In the genomic region with DNA sequence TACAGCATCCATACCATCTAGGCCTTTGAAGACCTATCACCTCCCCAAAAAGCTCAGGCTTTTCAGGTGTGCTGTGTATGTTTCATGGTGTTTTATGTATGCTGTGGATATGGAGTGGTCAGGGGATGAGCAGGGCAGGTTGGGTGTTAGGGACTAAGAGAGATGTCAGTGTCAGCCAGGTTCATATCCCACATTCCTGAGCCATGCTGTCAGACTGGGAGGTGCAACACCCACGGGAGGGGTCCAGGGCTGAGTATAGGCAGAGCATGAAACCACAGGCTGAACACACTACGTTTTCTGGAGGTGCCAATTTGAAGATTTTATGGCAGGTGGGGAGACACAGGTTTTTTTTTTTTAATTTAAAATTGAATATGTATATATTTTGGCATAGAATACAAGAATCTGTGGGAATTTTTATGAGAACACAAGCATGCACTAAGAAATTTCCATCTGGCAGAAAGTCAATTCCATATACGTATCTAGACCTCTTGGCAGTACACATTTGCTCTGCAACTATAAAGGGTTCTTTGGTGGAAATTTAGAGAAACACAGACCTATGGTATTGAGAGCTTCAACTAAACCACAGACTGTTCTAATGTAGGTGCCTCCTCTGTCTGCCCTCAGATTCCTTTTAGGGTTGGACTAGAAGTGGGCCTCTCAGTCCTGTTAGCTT, we compare ENCODE assay signal across 20 cellular contexts.
DNase-seq lines count a peak whose midpoint lies in the region; ATAC-seq, FAIRE-seq and TF ChIP-seq lines count a peak whose summit lies in the region.
"Had no signal": no experiment of that assay in that cellular context is flagged by ENCODE, and none has a peak within 500 bp of the region (broad histone marks: within the 10 kb centered on the region; RNA-seq: fewer than 3 reads in every experiment).

No MANE protein-coding gene starts in this region.

- no peaks in the 10 kb centered on the region for H3K9me3 ChIP-seq in H1 (ENCODE audit: insufficient read depth in 2 of 2, low read depth in 1 of 2, low read length in 1 of 2)
- no peaks in the 10 kb centered on the region for H3K9me3 ChIP-seq in mucosa of descending colon
- H3K9me3 ChIP-seq: heart right ventricle, upper lobe of left lung had no signal

- no peak overlapping the region for H3K23ac ChIP-seq in H1 (ENCODE audit: insufficient read length)

- H2AK5ac ChIP-seq in H1 (ENCODE audit: low read depth, low read length), result no peak overlapping the region

- H2BK5ac ChIP-seq in H1 (ENCODE audit: low read depth, low read length), result no peak overlapping the region

- H3K27me3 ChIP-seq in H1 (replicated peaks in 1 of 4; ENCODE audit: control insufficient read depth in 3 of 4, extremely low read depth in 1 of 4, insufficient read depth in 3 of 4, low read length in 3 of 4), result no peaks in the 10 kb centered on the region
- H3K27me3 ChIP-seq: heart right ventricle, upper lobe of left lung had no signal

- DNase-seq in Daoy (ENCODE audit: low read depth) (peak; percentile 75), M059J (ENCODE audit: low read depth) (peak; percentile 72), H1 (ENCODE audit: low read depth in 1 of 2, low spot score in 2 of 2) (no peak), mucosa of descending colon (no peak), DMS114 treated with DMSO at 0.1 percent for 48 hours (lab: John Stamatoyannopoulos, UW; ENCODE audit: unreplicated experiment) (no peak), GM10248 (ENCODE audit: extremely low spot score) (no peak)
- DNase-seq: activated naive CD4-positive, alpha-beta T cell treated with anti-CD3 and anti-CD28 coated beads, Interleukin-2, amount 10 ng/mL, durations not matched to agents 7 days and 5 days; caudate nucleus; DMS79; heart right ventricle; mesenchymal stem cell; NCI-H1417 treated with DMSO at 0.1 percent for 48 hours; NCI-H526 treated with DMSO at 0.1 percent for 48 hours; SHP77; stimulated activated CD8-positive, alpha-beta memory T cell treated with anti-CD3 and anti-CD28 coated beads, Interleukin-4, amount 100 ng/mL, for 48 hours; upper lobe of left lung had no signal

- TF ChIP-seq CTCF in H1 (IDR thresholded peaks at IDR 0.05; ENCODE audit: control extremely low read depth in 1 of 3, insufficient read depth in 1 of 3, low read depth in 1 of 3, low read length in 3 of 3) (no peak), mucosa of descending colon (IDR thresholded peaks at IDR 0.05) (no peak), GM10248 (IDR thresholded peaks at IDR 0.05; ENCODE audit: control extremely low read depth, extremely low read depth, low read depth, missing control alignments) (no peak)

- H3K23me2 ChIP-seq in H1 (ENCODE audit: low read depth, low read length), result no peaks in the 10 kb centered on the region

- intact Hi-C loops in mucosa of descending colon (cut with DNase I, micrococcal nuclease), result no loop called here

- no peak overlapping the region for H3K4me2 ChIP-seq in H1 (ENCODE audit: insufficient read depth in 1 of 2, low read depth in 2 of 2, low read length in 2 of 2)

- H4K8ac ChIP-seq in H1 (ENCODE audit: extremely low read depth, insufficient read depth, low read length), result no peak overlapping the region

- POLR2A ChIA-PET in H1 (lab: Charles Lee; ENCODE audit: partially characterized antibody) (no interaction called here), GM10248 (lab: Yijun Ruan, JAX) (no interaction called here)

- TF ChIP-seq EP300 in H1 (IDR thresholded peaks at IDR 0.05; ENCODE audit: borderline replicate concordance in 1 of 2, low read depth in 2 of 2, low read length in 2 of 2), result no peak

- no peak overlapping the region for H3K4ac ChIP-seq in H1 (replicated peaks; ENCODE audit: insufficient read length, low read depth, low read length)

- H3K9ac ChIP-seq in H1 (replicated peaks in 1 of 4; ENCODE audit: extremely low read depth in 1 of 4, low read depth in 3 of 4, low read length in 3 of 4), result no peak overlapping the region
- H3K9ac ChIP-seq: parathyroid adenoma had no signal

- H2BK20ac ChIP-seq in H1 (ENCODE audit: low read length), result no peak overlapping the region

- no peak overlapping the region for H2BK15ac ChIP-seq in H1 (ENCODE audit: low read length)

- H4K5ac ChIP-seq in H1 (ENCODE audit: insufficient read length, low read depth, low read length), result no peak overlapping the region

- H3K4me1 ChIP-seq in H1 (replicated peaks in 1 of 4; ENCODE audit: control insufficient read depth in 3 of 4, insufficient read depth in 4 of 4, low read length in 3 of 4), result peaks cover 6 to 12% (median 7%) of the 10 kb centered on the region in 4 experiments; a peak in 4 of 7 replicates
- H3K4me1 ChIP-seq in mucosa of descending colon (ENCODE audit: low read depth), result no peaks in the 10 kb centered on the region
- H3K4me1 ChIP-seq: parathyroid adenoma had no signal

- H4K20me1 ChIP-seq in H1 (replicated peaks in 1 of 2; ENCODE audit: control insufficient read depth in 1 of 2, insufficient read depth in 2 of 2, low read length in 2 of 2), result no peaks in the 10 kb centered on the region

- H3K14ac ChIP-seq in H1 (ENCODE audit: insufficient read length), result no peak overlapping the region

- no peak overlapping the region for H3K18ac ChIP-seq in H1 (ENCODE audit: extremely low read depth, low read length)

- no peak overlapping the region for H2BK12ac ChIP-seq in H1 (ENCODE audit: low read depth, low read length)

- H2BK120ac ChIP-seq in H1 (replicated peaks; ENCODE audit: low read depth, low read length), result no peak overlapping the region

- CTCF ChIA-PET in H1 (lab: Charles Lee; ENCODE audit: partially characterized antibody), result interaction anchor here (0.7 kb wide), 1 partner anchor 26 kb away, joined by 3 read pairs; no protein-coding TSS in a partner anchor
- CTCF ChIA-PET in GM10248 (lab: Yijun Ruan, JAX), result interaction anchor here (1.1 kb wide), 1 partner anchor 269 kb away, joined by 3 read pairs; no protein-coding TSS in a partner anchor

- H3K36me3 ChIP-seq in H1 (ENCODE audit: control insufficient read depth in 2 of 4, insufficient read depth in 4 of 4, low read length in 3 of 4), result no peaks in the 10 kb centered on the region
- H3K36me3 ChIP-seq in mucosa of descending colon (ENCODE audit: low read depth), result no peaks in the 10 kb centered on the region
- H3K36me3 ChIP-seq: heart right ventricle, upper lobe of left lung had no signal

- ATAC-seq in mucosa of descending colon (peak; percentile 40), HG03097 (IDR thresholded peaks at IDR 0.05; ENCODE audit: low FRiP score, unreplicated experiment) (no peak), HG03175 (IDR thresholded peaks at IDR 0.05; ENCODE audit: unreplicated experiment) (no peak)
- ATAC-seq: heart right ventricle had no signal

- H3K79me1 ChIP-seq in H1 (ENCODE audit: low read depth, low read length), result no peaks in the 10 kb centered on the region

- 89% methylated on average over 3 of the region's 3 CpGs; no CpG with 5 or more reads in 1 of the 2 experiments for WGBS in H1 (ENCODE audit: extremely low coverage in 1 of 2, insufficient coverage in 1 of 2, insufficient read length in 1 of 2, insufficient replicate concordance in 2 of 2, low coverage in 1 of 2, low lambda C conversion rate in 2 of 2, missing lambda C conversion rate in 1 of 2), 2 experiments

- TF ChIP-seq POLR2A in H1 (IDR thresholded peaks at IDR 0.05; ENCODE audit: control extremely low read depth in 1 of 2, low read depth in 2 of 2, low read length in 2 of 2), result no peak

- H3K4me3 ChIP-seq in H1 (ENCODE audit: extremely low read depth in 1 of 4, insufficient read depth in 2 of 4, low read depth in 3 of 4, low read length in 4 of 4) (no peak overlapping the region), mucosa of descending colon (no peak overlapping the region)
- H3K4me3 ChIP-seq: heart right ventricle, upper lobe of left lung had no signal

- no peak for TF ChIP-seq RAD21 in H1 (IDR thresholded peaks at IDR 0.05 in 1 of 2, conservative IDR thresholded peaks at IDR 0.05 in 1 of 2; ENCODE audit: low read depth in 2 of 2, low read length in 2 of 2)

- no peak overlapping the region for H4K91ac ChIP-seq in H1 (replicated peaks; ENCODE audit: insufficient read length, low read length)

- FAIRE-seq in H1 (lab: Jason Lieb, UNC), result no peak
- FAIRE-seq: TTC549 had no signal

- no peak overlapping the region for H3K27ac ChIP-seq in H1 (ENCODE audit: low read depth, low read length)
- H3K27ac ChIP-seq: heart right ventricle, parathyroid adenoma, upper lobe of left lung had no signal

- no peaks in the 10 kb centered on the region for H3K79me2 ChIP-seq in H1 (ENCODE audit: control insufficient read depth in 1 of 2, insufficient read depth in 2 of 2, low read length in 2 of 2)
- H3K79me2 ChIP-seq: parathyroid adenoma had no signal

- no peak overlapping the region for H2AFZ ChIP-seq in H1 (ENCODE audit: low read length)
- H2AFZ ChIP-seq: parathyroid adenoma had no signal

- no peak overlapping the region for H3K56ac ChIP-seq in H1 (replicated peaks; ENCODE audit: insufficient read length, low read depth, low read length)

TF ChIP-seq in H1, 55 proteins besides CTCF, POLR2A, EP300 and RAD21:
- TF ChIP-seq JUND (IDR thresholded peaks at IDR 0.05; ENCODE audit: low read length) (peak; percentile 25; the same call in 1 of the 2 replicates), CEBPB (IDR thresholded peaks at IDR 0.05; ENCODE audit: low read depth, low read length) (no peak)

Comparison
In these comparisons a context has a peak if more than half of its experiments do, and no peak if none do; other contexts are left out.
1. DNase-seq: peak in Daoy (single experiment) and M059J (single experiment); none in H1 (0 of 2), mucosa of descending colon (0 of 3), DMS114 treated with DMSO at 0.1 percent for 48 hours (single experiment) and GM10248 (single experiment).